Comparison of ENCODE assay signal across 1 cellular context in the genomic region with DNA sequence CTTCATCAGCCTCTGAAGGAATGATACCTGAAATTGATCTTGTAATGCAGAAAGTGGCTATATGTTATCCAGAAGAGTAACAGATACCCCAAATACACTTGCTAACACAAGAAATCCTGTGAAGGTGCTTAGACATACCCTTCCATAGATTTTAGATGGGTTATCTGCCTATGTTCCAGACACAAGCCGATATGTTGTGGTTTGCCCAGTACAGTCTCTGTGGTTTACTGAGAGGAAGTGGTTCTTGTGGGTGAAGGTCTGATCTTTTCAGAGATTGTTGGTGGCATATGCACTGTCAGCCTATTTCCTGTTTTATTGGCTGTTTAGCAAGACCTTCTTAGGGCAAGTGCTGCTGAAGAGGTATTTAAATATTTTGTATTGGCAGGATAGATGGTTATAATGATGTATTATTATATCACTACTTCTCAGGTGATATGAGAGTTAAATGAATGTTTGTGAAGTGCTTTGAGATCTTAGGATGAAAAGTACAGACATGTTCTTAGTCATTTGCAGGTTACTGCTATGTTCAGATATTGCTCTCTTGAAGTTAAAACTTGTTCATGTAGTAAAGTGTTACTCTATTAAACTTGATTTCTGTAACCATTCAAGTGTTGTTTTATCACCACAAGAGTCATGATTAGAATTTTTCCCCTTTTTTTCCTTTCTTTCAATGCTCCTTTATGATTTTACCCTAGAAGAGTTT.
TF ChIP-seq lines count a peak whose summit lies in the region.

No MANE protein-coding gene starts in this region.

TF ChIP-seq in GM12878, 131 proteins besides CTCF, POLR2A, EP300 and RAD21 (continued from another document):
- TF ChIP-seq, protein P1, sequence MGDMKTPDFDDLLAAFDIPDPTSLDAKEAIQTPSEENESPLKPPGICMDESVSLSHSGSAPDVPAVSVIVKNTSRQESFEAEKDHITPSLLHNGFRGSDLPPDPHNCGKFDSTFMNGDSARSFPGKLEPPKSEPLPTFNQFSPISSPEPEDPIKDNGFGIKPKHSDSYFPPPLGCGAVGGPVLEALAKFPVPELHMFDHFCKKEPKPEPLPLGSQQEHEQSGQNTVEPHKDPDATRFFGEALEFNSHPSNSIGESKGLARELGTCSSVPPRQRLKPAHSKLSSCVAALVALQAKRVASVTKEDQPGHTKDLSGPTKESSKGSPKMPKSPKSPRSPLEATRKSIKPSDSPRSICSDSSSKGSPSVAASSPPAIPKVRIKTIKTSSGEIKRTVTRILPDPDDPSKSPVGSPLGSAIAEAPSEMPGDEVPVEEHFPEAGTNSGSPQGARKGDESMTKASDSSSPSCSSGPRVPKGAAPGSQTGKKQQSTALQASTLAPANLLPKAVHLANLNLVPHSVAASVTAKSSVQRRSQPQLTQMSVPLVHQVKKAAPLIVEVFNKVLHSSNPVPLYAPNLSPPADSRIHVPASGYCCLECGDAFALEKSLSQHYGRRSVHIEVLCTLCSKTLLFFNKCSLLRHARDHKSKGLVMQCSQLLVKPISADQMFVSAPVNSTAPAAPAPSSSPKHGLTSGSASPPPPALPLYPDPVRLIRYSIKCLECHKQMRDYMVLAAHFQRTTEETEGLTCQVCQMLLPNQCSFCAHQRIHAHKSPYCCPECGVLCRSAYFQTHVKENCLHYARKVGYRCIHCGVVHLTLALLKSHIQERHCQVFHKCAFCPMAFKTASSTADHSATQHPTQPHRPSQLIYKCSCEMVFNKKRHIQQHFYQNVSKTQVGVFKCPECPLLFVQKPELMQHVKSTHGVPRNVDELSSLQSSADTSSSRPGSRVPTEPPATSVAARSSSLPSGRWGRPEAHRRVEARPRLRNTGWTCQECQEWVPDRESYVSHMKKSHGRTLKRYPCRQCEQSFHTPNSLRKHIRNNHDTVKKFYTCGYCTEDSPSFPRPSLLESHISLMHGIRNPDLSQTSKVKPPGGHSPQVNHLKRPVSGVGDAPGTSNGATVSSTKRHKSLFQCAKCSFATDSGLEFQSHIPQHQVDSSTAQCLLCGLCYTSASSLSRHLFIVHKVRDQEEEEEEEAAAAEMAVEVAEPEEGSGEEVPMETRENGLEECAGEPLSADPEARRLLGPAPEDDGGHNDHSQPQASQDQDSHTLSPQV (IDR thresholded peaks at IDR 0.05) = no peak
- TF ChIP-seq, protein P2, sequence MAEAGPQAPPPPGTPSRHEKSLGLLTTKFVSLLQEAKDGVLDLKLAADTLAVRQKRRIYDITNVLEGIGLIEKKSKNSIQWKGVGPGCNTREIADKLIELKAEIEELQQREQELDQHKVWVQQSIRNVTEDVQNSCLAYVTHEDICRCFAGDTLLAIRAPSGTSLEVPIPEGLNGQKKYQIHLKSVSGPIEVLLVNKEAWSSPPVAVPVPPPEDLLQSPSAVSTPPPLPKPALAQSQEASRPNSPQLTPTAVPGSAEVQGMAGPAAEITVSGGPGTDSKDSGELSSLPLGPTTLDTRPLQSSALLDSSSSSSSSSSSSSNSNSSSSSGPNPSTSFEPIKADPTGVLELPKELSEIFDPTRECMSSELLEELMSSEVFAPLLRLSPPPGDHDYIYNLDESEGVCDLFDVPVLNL (IDR thresholded peaks at IDR 0.05; ENCODE audit: low read depth, low read length) = no peak
- peak; percentile 52; the same call in 1 of the 2 replicates for TF ChIP-seq FOXM1 (IDR thresholded peaks at IDR 0.05; ENCODE audit: low read depth, low read length)
- TF ChIP-seq MEF2A (IDR thresholded peaks at IDR 0.05; ENCODE audit: insufficient read depth, low read depth, low read length) = 0 out of 2 replicates have a peak, but pooled peaks have one; percentile 54
- peak; percentile 38; the same call in 1 of the 2 replicates for TF ChIP-seq JUNB (IDR thresholded peaks at IDR 0.05)
- TF ChIP-seq IKZF1 (conservative IDR thresholded peaks at IDR 0.05) = peak; percentile 91
- peak; percentile 92 for TF ChIP-seq SPI1 (IDR thresholded peaks at IDR 0.05; ENCODE audit: borderline replicate concordance, insufficient read depth, low read depth, low read length)
- TF ChIP-seq, protein P3, sequence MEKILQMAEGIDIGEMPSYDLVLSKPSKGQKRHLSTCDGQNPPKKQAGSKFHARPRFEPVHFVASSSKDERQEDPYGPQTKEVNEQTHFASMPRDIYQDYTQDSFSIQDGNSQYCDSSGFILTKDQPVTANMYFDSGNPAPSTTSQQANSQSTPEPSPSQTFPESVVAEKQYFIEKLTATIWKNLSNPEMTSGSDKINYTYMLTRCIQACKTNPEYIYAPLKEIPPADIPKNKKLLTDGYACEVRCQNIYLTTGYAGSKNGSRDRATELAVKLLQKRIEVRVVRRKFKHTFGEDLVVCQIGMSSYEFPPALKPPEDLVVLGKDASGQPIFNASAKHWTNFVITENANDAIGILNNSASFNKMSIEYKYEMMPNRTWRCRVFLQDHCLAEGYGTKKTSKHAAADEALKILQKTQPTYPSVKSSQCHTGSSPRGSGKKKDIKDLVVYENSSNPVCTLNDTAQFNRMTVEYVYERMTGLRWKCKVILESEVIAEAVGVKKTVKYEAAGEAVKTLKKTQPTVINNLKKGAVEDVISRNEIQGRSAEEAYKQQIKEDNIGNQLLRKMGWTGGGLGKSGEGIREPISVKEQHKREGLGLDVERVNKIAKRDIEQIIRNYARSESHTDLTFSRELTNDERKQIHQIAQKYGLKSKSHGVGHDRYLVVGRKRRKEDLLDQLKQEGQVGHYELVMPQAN (conservative IDR thresholded peaks at IDR 0.05) = 0 out of 2 replicates have a peak, but pooled peaks have one; percentile 15
- TF ChIP-seq MTA2 (IDR thresholded peaks at IDR 0.05; ENCODE audit: low read depth) = peak; percentile 84
- TF ChIP-seq PAX5 (IDR thresholded peaks at IDR 0.05; ENCODE audit: borderline replicate concordance, low read depth, low read length) = peak; percentile 80
- TF ChIP-seq ZNF207 (IDR thresholded peaks at IDR 0.05; ENCODE audit: borderline replicate concordance) = no peak
